Comparison of ENCODE assay signal across 23 cellular contexts in genomic region chr10:50472914-50473313, GRCh38.
"Had no signal": no experiment of that assay in that cellular context is flagged by ENCODE, and none has a peak within 500 bp of the region (broad histone marks: within the 10 kb centered on the region; RNA-seq: fewer than 3 reads in every experiment).

No MANE protein-coding gene starts in this region.

- H3K27me3 ChIP-seq: dorsolateral prefrontal cortex, hepatocyte, pancreas, right lobe of liver, tibial nerve, upper lobe of right lung, vagina had no signal

- H3K36me3 ChIP-seq: pancreas, prostate gland, right lobe of liver, upper lobe of right lung, vagina had no signal

- H3K4me3 ChIP-seq: dorsolateral prefrontal cortex, hepatocyte, lung, pancreas, prostate gland, right lobe of liver, tibial nerve, upper lobe of right lung, vagina had no signal

- H3K4me2 ChIP-seq: hepatocyte had no signal

- H3K27ac ChIP-seq: hepatocyte, pancreas, prostate gland, right lobe of liver, tibial nerve, upper lobe of right lung, vagina had no signal

- H3K27ac Mint-ChIP-seq: natural killer cell treated with Interleukin-12 subunit alpha and Interleukin-12 subunit beta and Interleukin-15 and Interleukin-18, amount 100 ng/mL, for 72 hours; stimulated activated memory B cell treated with anti-CD40 and anti-IgM and Interleukin-4, amounts not matched to agents 10 μg/mL and 1 μg/mL and 100 μg/mL, for 72 hours; stimulated activated naive CD8-positive, alpha-beta T cell treated with anti-CD3 and anti-CD28 coated beads, Interleukin-15, Interleukin-2, amounts not matched to agents 100 ng/mL and 50 ng/mL, for 24 hours had no signal

- H3K4me3 Mint-ChIP-seq: natural killer cell treated with Interleukin-12 subunit alpha and Interleukin-12 subunit beta and Interleukin-15 and Interleukin-18, amount 100 ng/mL, for 72 hours; stimulated activated memory B cell treated with anti-CD40 and anti-IgM and Interleukin-4, amounts not matched to agents 10 μg/mL and 1 μg/mL and 100 μg/mL, for 72 hours; stimulated activated naive CD8-positive, alpha-beta T cell treated with anti-CD3 and anti-CD28 coated beads, Interleukin-15, Interleukin-2, amounts not matched to agents 100 ng/mL and 50 ng/mL, for 24 hours had no signal

- FAIRE-seq: kidney had no signal

- DNase-seq: dorsolateral prefrontal cortex; effector CD8-positive, alpha-beta T cell; foreskin melanocyte; head of caudate nucleus; kidney; left cardiac atrium; left ventricle myocardium superior; mesenchymal stem cell; midbrain; occipital lobe; pancreas; retina; right lobe of liver; stimulated activated CD4-positive, alpha-beta T cell treated with anti-CD3 and anti-CD28 coated beads, Interleukin-4, amount 100 ng/mL, for 24 hours; upper lobe of right lung had no signal

- H2AFZ ChIP-seq: hepatocyte had no signal

- H3K9me3 ChIP-seq: pancreas, prostate gland, right lobe of liver, tibial nerve, upper lobe of right lung, vagina had no signal

- ATAC-seq: left cardiac atrium; left ventricle myocardium superior; natural killer cell treated with Interleukin-12 subunit alpha and Interleukin-12 subunit beta and Interleukin-15 and Interleukin-18, amount 100 ng/mL, for 72 hours; pancreas; right lobe of liver; stimulated activated memory B cell treated with anti-CD40 and anti-IgM and Interleukin-4, amounts not matched to agents 10 μg/mL and 1 μg/mL and 100 μg/mL, for 72 hours; upper lobe of right lung had no signal

- H3K27me3 Mint-ChIP-seq: natural killer cell treated with Interleukin-12 subunit alpha and Interleukin-12 subunit beta and Interleukin-15 and Interleukin-18, amount 100 ng/mL, for 72 hours; stimulated activated memory B cell treated with anti-CD40 and anti-IgM and Interleukin-4, amounts not matched to agents 10 μg/mL and 1 μg/mL and 100 μg/mL, for 72 hours; stimulated activated naive CD8-positive, alpha-beta T cell treated with anti-CD3 and anti-CD28 coated beads, Interleukin-15, Interleukin-2, amounts not matched to agents 100 ng/mL and 50 ng/mL, for 24 hours had no signal
